11 cellular contexts compared by ENCODE assay signal in the genomic region with DNA sequence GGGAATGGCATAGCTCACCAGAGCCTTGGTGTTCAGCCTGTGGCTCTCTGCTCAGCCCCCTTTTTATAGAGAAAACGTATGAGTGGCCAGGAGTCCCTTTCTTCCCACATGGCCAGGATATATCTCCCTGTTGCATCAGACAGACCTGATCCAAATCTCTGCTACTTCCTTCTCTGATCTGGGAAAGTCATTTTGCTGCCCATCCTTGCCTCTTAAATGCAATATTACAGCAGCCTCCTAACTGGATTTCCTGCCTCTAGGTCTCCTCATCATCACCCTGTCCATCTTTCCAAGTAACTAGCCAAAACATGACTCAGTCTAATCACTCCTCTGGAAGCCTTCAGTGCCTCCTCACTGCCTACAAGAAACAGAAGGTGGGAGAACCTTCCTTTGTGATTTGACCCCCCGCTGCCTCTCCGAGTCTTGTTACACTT. TPM values are rescaled to one million over a fixed set of nuclear protein-coding genes. Genes with fewer than 3 reads are reported as not detected.
DNase-seq lines count a peak whose midpoint lies in the region; ATAC-seq and TF ChIP-seq lines count a peak whose summit lies in the region.
"Had no signal": no experiment of that assay in that cellular context is flagged by ENCODE, and none has a peak within 500 bp of the region (broad histone marks: within the 10 kb centered on the region; RNA-seq: fewer than 3 reads in every experiment).

No MANE protein-coding gene starts in this region.

- no TSS peak for BruUV-seq in A673 (replicated peaks; lab: Mats Ljungman, UMichigan)

- H3K4me1 ChIP-seq in A673 (ENCODE audit: insufficient read depth, low read length, poor library complexity, severe bottlenecking): peaks cover 6% of the 10 kb centered on the region
- peaks cover 59% of the 10 kb centered on the region for H3K4me1 ChIP-seq in mesodermal cell (ENCODE audit: control insufficient read depth, insufficient read depth, low read length, poor library complexity, severe bottlenecking)

- 75 to 84% methylated on average over 1 to 2 of the region's 3 CpGs for WGBS in mesodermal cell (ENCODE audit: insufficient coverage in 2 of 2), 2 experiments

- ATAC-seq in HG02973 (IDR thresholded peaks at IDR 0.05; ENCODE audit: unreplicated experiment): no peak
- no peak for ATAC-seq in GM21390 (IDR thresholded peaks at IDR 0.05; ENCODE audit: unreplicated experiment)
- ATAC-seq: stimulated activated effector memory CD8-positive, alpha-beta T cell treated with anti-CD3 and anti-CD28 coated beads, Interleukin-12 subunit alpha, Interleukin-12 subunit beta, amount 100 ng/mL, for 72 hours had no signal

- no peak overlapping the region for H3K4me3 ChIP-seq in A673 (ENCODE audit: low read depth, low read length, poor library complexity, severe bottlenecking)
- H3K4me3 ChIP-seq in MG63: no peak overlapping the region
- no peak overlapping the region for H3K4me3 ChIP-seq in mesodermal cell (ENCODE audit: extremely low read depth, insufficient read depth, low read length, poor library complexity, severe bottlenecking)
- no peak overlapping the region for H3K4me3 ChIP-seq in H7 (ENCODE audit: insufficient read depth, low read depth, low read length)
- H3K4me3 ChIP-seq: BLaER1 treated with 17β-estradiol and CSF1 and Interleukin-3, amounts not matched to agents 10 nM and 100 nM had no signal

- H3K9me3 ChIP-seq in A673 (ENCODE audit: low read depth, low read length, poor library complexity, severe bottlenecking) (no peaks in the 10 kb centered on the region), MG63 (no peaks in the 10 kb centered on the region), mesodermal cell (ENCODE audit: control insufficient read depth, low read length) (peaks cover 11% of the 10 kb centered on the region)
- H3K9me3 ChIP-seq: BLaER1 treated with 17β-estradiol and CSF1 and Interleukin-3, amounts not matched to agents 10 nM and 100 nM had no signal

- no peak for TF ChIP-seq CTCF in A673 (conservative IDR thresholded peaks at IDR 0.05; ENCODE audit: low read depth, low read length)

- H3K27me3 ChIP-seq in A673 (replicated peaks; ENCODE audit: insufficient read depth, low read depth, low read length, poor library complexity): no peaks in the 10 kb centered on the region
- H3K27me3 ChIP-seq in MG63: no peaks in the 10 kb centered on the region
- no peaks in the 10 kb centered on the region for H3K27me3 ChIP-seq in H7 (ENCODE audit: control insufficient read depth, insufficient read depth, low read length)
- H3K27me3 ChIP-seq: BLaER1 treated with 17β-estradiol and CSF1 and Interleukin-3, amounts not matched to agents 10 nM and 100 nM had no signal

- POLR2A ChIA-PET in A673 (lab: Charles Lee; ENCODE audit: low non-redundant PET): no interaction called here

- DNase-seq in A673 (ENCODE audit: low spot score) (no peak), MG63 (peak; percentile 18), dedifferentiated amniotic fluid mesenchymal stem cell (ENCODE audit: extremely low spot score) (peak; percentile 40), H7 (no peak)
- no peak for DNase-seq in activated naive CD4-positive, alpha-beta T cell treated with Interleukin-2 at 50 U/mL for 16 hours

- CTCF ChIA-PET in A673 (lab: Charles Lee): no interaction called here

- no peaks in the 10 kb centered on the region for H3K36me3 ChIP-seq in A673 (ENCODE audit: insufficient read depth, low read length, poor library complexity, severe bottlenecking)
- H3K36me3 ChIP-seq in MG63: no peaks in the 10 kb centered on the region
- peaks cover 13% of the 10 kb centered on the region for H3K36me3 ChIP-seq in mesodermal cell (ENCODE audit: control insufficient read depth, insufficient read depth, low read length)
- no peaks in the 10 kb centered on the region; the same call in 1 of the 2 replicates for H3K36me3 ChIP-seq in H7 (replicated peaks; ENCODE audit: control insufficient read depth, insufficient read depth, low read length)
- H3K36me3 ChIP-seq: BLaER1 treated with 17β-estradiol and CSF1 and Interleukin-3, amounts not matched to agents 10 nM and 100 nM had no signal

- H3K27ac ChIP-seq in A673 (ENCODE audit: low read depth, low read length, poor library complexity, severe bottlenecking): peak overlapping the region; percentile 42
- peak overlapping the region; percentile 51 for H3K27ac ChIP-seq in mesodermal cell (ENCODE audit: low read depth, low read length, severe bottlenecking)
- H3K27ac ChIP-seq: BLaER1 treated with 17β-estradiol and CSF1 and Interleukin-3, amounts not matched to agents 10 nM and 100 nM; KMS-11 had no signal

- intact Hi-C loops in A673 (cut with micrococcal nuclease; ENCODE audit: unreplicated experiment): no loop called here

RNA-seq across cellular contexts. Expression of gene CTDSPL, which starts 43.0 kb away (rescaled TPM):
- total RNA-seq in A673 (2021): 13.2 and 14.0 TPM in 2 replicates
- total RNA-seq in MG63 (2014; rRNA removed; shearing (Covaris generic); ENCODE audit: low replicate concordance): 13.5 and 24.6 TPM in 2 replicates
- 48.7 TPM for polyA plus RNA-seq in mesodermal cell (2013, experiment 1 of 2)
- polyA plus RNA-seq in mesodermal cell (2013, experiment 2 of 2): 42.6 TPM
- 20.3 and 21.1 TPM in 2 replicates for total RNA-seq in H7 (2014; rRNA removed; shearing (Covaris generic))

Comparison
In these comparisons a context has a peak if more than half of its experiments do, and no peak if none do; other contexts are left out.
1. DNase-seq: peak in MG63 (single experiment) and dedifferentiated amniotic fluid mesenchymal stem cell (single experiment); none in A673 (single experiment), H7 (single experiment) and activated naive CD4-positive, alpha-beta T cell treated with Interleukin-2 at 50 U/mL for 16 hours (single experiment).